Comparison of ENCODE assay signal across 32 cellular contexts in genomic region chr12:96081596-96081995, GRCh38.
"Had no signal": no experiment of that assay in that cellular context is flagged by ENCODE, and none has a peak within 500 bp of the region (broad histone marks: within the 10 kb centered on the region; RNA-seq: fewer than 3 reads in every experiment).

No MANE protein-coding gene starts in this region.

- H3K4me3 ChIP-seq: ovary, psoas muscle, skin epidermis, smooth muscle cell, spleen, suprapubic skin, testis, tibial artery, transverse colon, upper lobe of right lung, uterus had no signal

- H3K4me3 Mint-ChIP-seq: naive thymus-derived CD4-positive, alpha-beta T cell; natural killer cell; nephron; stimulated activated memory B cell treated with anti-CD40 and anti-IgM and Interleukin-4, amounts not matched to agents 10 μg/mL and 1 μg/mL and 100 μg/mL, for 72 hours; stimulated activated naive CD8-positive, alpha-beta T cell treated with anti-CD3 and anti-CD28 coated beads, Interleukin-15, amount 100 ng/mL, for 72 hours; type B pancreatic cell had no signal

- H3K27me3 ChIP-seq: ovary, spleen, suprapubic skin, testis, tibial artery, transverse colon, upper lobe of right lung, uterus had no signal

- H3K9ac ChIP-seq: parathyroid adenoma had no signal

- H3K4me2 ChIP-seq: smooth muscle cell had no signal

- H3K36me3 Mint-ChIP-seq: natural killer cell, type B pancreatic cell had no signal

- ATAC-seq: naive thymus-derived CD4-positive, alpha-beta T cell; natural killer cell; psoas muscle; right cardiac atrium; sciatic nerve; stimulated activated memory B cell treated with anti-CD40 and anti-IgM and Interleukin-4, amounts not matched to agents 10 μg/mL and 1 μg/mL and 100 μg/mL, for 72 hours; stimulated activated naive CD8-positive, alpha-beta T cell treated with anti-CD3 and anti-CD28 coated beads, Interleukin-15, amount 100 ng/mL, for 72 hours; stimulated activated naive CD8-positive, alpha-beta T cell treated with anti-CD3 and anti-CD28 coated beads, Interleukin-15, Interleukin-2, amounts not matched to agents 100 U/mL and 50 U/mL, for 24 hours; upper lobe of right lung had no signal

- H3K4me1 Mint-ChIP-seq: stimulated activated naive CD8-positive, alpha-beta T cell treated with anti-CD3 and anti-CD28 coated beads, Interleukin-15, amount 100 ng/mL, for 72 hours had no signal

- H3K79me2 ChIP-seq: parathyroid adenoma had no signal

- H3K4me1 ChIP-seq: parathyroid adenoma, psoas muscle, testis, upper lobe of right lung, uterus had no signal

- H3K9me3 Mint-ChIP-seq: type B pancreatic cell had no signal

- H3K9me3 ChIP-seq: neutrophil, ovary, psoas muscle, suprapubic skin, testis, tibial artery, transverse colon, upper lobe of right lung, uterus had no signal

- H2AFZ ChIP-seq: parathyroid adenoma had no signal

- H3K27ac ChIP-seq: neutrophil, ovary, parathyroid adenoma, psoas muscle, skin epidermis, spleen, suprapubic skin, testis, tibial artery, transverse colon, upper lobe of right lung, uterus had no signal

- DNase-seq: naive thymus-derived CD4-positive, alpha-beta T cell; natural killer cell; nucleus accumbens; ovary; posterior cingulate gyrus; psoas muscle; right cardiac atrium; spleen; stimulated activated CD4-positive, alpha-beta T cell treated with anti-CD3 and anti-CD28 coated beads, Interleukin-12 subunit alpha, Interleukin-12 subunit beta, amount 100 ng/mL, for 4 hours; stimulated activated CD4-positive, alpha-beta T cell treated with anti-CD3 and anti-CD28 coated beads, Interleukin-1b, Interleukin-23, amount 100 ng/mL, for 48 hours; stimulated activated CD4-positive, alpha-beta T cell treated with anti-CD3 and anti-CD28 coated beads, Interleukin-4, amount 100 ng/mL, for 1 hour; stimulated activated CD4-positive, alpha-beta T cell treated with anti-CD3 and anti-CD28 coated beads, Interleukin-4, amount 100 ng/mL, for 4 hours; stimulated activated CD8-positive, alpha-beta memory T cell treated with anti-CD3 and anti-CD28 coated beads, Interleukin-4, amount 100 ng/mL, for 48 hours; stimulated activated naive CD4-positive, alpha-beta T cell; stimulated activated naive CD8-positive, alpha-beta T cell treated with anti-CD3 and anti-CD28 coated beads, Interleukin-15, amount 100 ng/mL, for 72 hours; stimulated activated naive CD8-positive, alpha-beta T cell treated with anti-CD3 and anti-CD28 coated beads, Interleukin-15, Interleukin-2, amounts not matched to agents 100 U/mL and 50 U/mL, for 24 hours; substantia nigra; testis; tibial artery; transverse colon; upper lobe of right lung; uterus had no signal

- H3K36me3 ChIP-seq: neutrophil, ovary, spleen, suprapubic skin, tibial artery, transverse colon, upper lobe of right lung, uterus had no signal

- H3K27me3 Mint-ChIP-seq: progenitor cell of endocrine pancreas; stimulated activated memory B cell treated with anti-CD40 and anti-IgM and Interleukin-4, amounts not matched to agents 10 μg/mL and 1 μg/mL and 100 μg/mL, for 72 hours had no signal

- H3K27ac Mint-ChIP-seq: naive thymus-derived CD4-positive, alpha-beta T cell; natural killer cell; nephron; progenitor cell of endocrine pancreas; stimulated activated memory B cell treated with anti-CD40 and anti-IgM and Interleukin-4, amounts not matched to agents 10 μg/mL and 1 μg/mL and 100 μg/mL, for 72 hours; stimulated activated naive CD8-positive, alpha-beta T cell treated with anti-CD3 and anti-CD28 coated beads, Interleukin-15, amount 100 ng/mL, for 72 hours; type B pancreatic cell had no signal
